2 cellular contexts compared by ENCODE assay signal in genomic region chr5:95872333-95873268, GRCh38.
TF ChIP-seq lines count a peak whose summit lies in the region.

No MANE protein-coding gene starts in this region.

TF ChIP-seq in liver, 16 proteins besides CTCF, POLR2A, EP300 and RAD21:
- TF ChIP-seq HNF4G (IDR thresholded peaks at IDR 0.05) = no peak
- TF ChIP-seq TAF1 (conservative IDR thresholded peaks at IDR 0.05) = no peak
- no peak for TF ChIP-seq SP1 (IDR thresholded peaks at IDR 0.05)
- TF ChIP-seq ZBTB33 (IDR thresholded peaks at IDR 0.05) = peak; percentile 37
- peak; percentile 20 to 73 for TF ChIP-seq RXRA (IDR thresholded peaks at IDR 0.05)
- TF ChIP-seq YY1 (IDR thresholded peaks at IDR 0.05) = no peak
- TF ChIP-seq MAX (IDR thresholded peaks at IDR 0.05) = no peak
- TF ChIP-seq REST (IDR thresholded peaks at IDR 0.05) = peak; percentile 96
- TF ChIP-seq GABPA (IDR thresholded peaks at IDR 0.05 in 1 of 2, conservative IDR thresholded peaks at IDR 0.05 in 1 of 2) = no peak
- no peak for TF ChIP-seq NR2F2 (IDR thresholded peaks at IDR 0.05)
- peak; percentile 44 to 70 for TF ChIP-seq HNF4A (conservative IDR thresholded peaks at IDR 0.05)

TF ChIP-seq in HepG2, 621 proteins besides CTCF, POLR2A, EP300 and RAD21:
- no peak for TF ChIP-seq ZZZ3 (CRISPR knock-in tag; IDR thresholded peaks at IDR 0.05; ENCODE audit: borderline replicate concordance)
- TF ChIP-seq BHLHE40 (IDR thresholded peaks at IDR 0.05; ENCODE audit: low read length) = no peak
- no peak for TF ChIP-seq SMARCC2 (IDR thresholded peaks at IDR 0.05)
- TF ChIP-seq DZIP1 (CRISPR knock-in tag; IDR thresholded peaks at IDR 0.05) = no peak
- no peak for TF ChIP-seq E2F1 (CRISPR knock-in tag; IDR thresholded peaks at IDR 0.05)
- TF ChIP-seq U2AF1 (optimal IDR thresholded peaks at IDR 0.05; ENCODE audit: low read depth, low read length) = no peak
- no peak for TF ChIP-seq SP5 (CRISPR knock-in tag; IDR thresholded peaks at IDR 0.05; ENCODE audit: borderline replicate concordance, low read depth)
- TF ChIP-seq CEBPG (CRISPR knock-in tag; IDR thresholded peaks at IDR 0.05) = no peak
- TF ChIP-seq ZMYM3 (CRISPR knock-in tag; IDR thresholded peaks at IDR 0.05) = no peak
- no peak for TF ChIP-seq MBNL3 (CRISPR knock-in tag; conservative IDR thresholded peaks at IDR 0.05)
- no peak for TF ChIP-seq SETDB1 (CRISPR knock-in tag; IDR thresholded peaks at IDR 0.05; ENCODE audit: borderline replicate concordance)
- no peak for TF ChIP-seq SALL2 (CRISPR knock-in tag; IDR thresholded peaks at IDR 0.05)
- no peak for TF ChIP-seq ZNF512B (CRISPR knock-in tag; IDR thresholded peaks at IDR 0.05; ENCODE audit: borderline replicate concordance)
- no peak for TF ChIP-seq MED1 (CRISPR knock-in tag; IDR thresholded peaks at IDR 0.05)
- TF ChIP-seq ZNF512 (CRISPR knock-in tag; IDR thresholded peaks at IDR 0.05) = no peak
